Comparison of ENCODE assay signal across 5 cellular contexts in genomic region chr16:75491876-75492275, GRCh38. TPM values are rescaled to one million over a fixed set of nuclear protein-coding genes. Genes with fewer than 3 reads are reported as not detected.
DNase-seq lines count a peak whose midpoint lies in the region; ATAC-seq and TF ChIP-seq lines count a peak whose summit lies in the region.

No MANE protein-coding gene starts in this region.

- H2AFZ ChIP-seq in SK-N-SH (ENCODE audit: low read depth) = no peak overlapping the region

- no peak for ATAC-seq in HG03521 (IDR thresholded peaks at IDR 0.05; ENCODE audit: unreplicated experiment)

- peaks cover 0 to 7% of the 10 kb centered on the region in 2 experiments; a peak in 1 of 4 replicates for H3K4me1 ChIP-seq in SK-N-SH (ENCODE audit: control insufficient read depth in 1 of 2, insufficient read depth in 2 of 2, low read depth in 1 of 2, low read length in 1 of 2)

- peak; percentile 50 for DNase-seq in HPDE6-E6E7 (ENCODE audit: extremely low spot score)
- peak; percentile 92 for DNase-seq in SK-N-SH
- peak; percentile 53 to 97 (median 73) for DNase-seq in posterior cingulate gyrus
- no peak for DNase-seq in activated naive CD4-positive, alpha-beta T cell treated with anti-CD3 and anti-CD28 coated beads, Interleukin-2, amount 50 U/mL, for 16 hours

- no CpG with 5 or more reads among the region's 1 CpG for WGBS in SK-N-SH (ENCODE audit: low lambda C conversion rate)

- intact Hi-C loops in posterior cingulate gyrus (cut with DNase I) = no loop called here

- no peaks in the 10 kb centered on the region for H3K9me3 ChIP-seq in SK-N-SH

- H3K79me2 ChIP-seq in SK-N-SH (ENCODE audit: insufficient read depth) = no peaks in the 10 kb centered on the region

- no peaks in the 10 kb centered on the region for H3F3A ChIP-seq in SK-N-SH (replicated peaks; ENCODE audit: insufficient read depth)

- POLR2A ChIA-PET in SK-N-SH (lab: Yijun Ruan, JAX) = interaction anchor here (1.1 kb wide), 1 partner anchor 25 kb away, joined by 3 read pairs; no protein-coding TSS in a partner anchor

- H3K4me2 ChIP-seq in SK-N-SH = no peak overlapping the region; the same call in 1 of the 2 replicates

- TF ChIP-seq EP300 in SK-N-SH (IDR thresholded peaks at IDR 0.05; ENCODE audit: borderline replicate concordance in 1 of 2, low read depth in 1 of 2, low read length in 1 of 2) = peak in 1 of 2 experiments; percentile 62; a peak in 1 of 4 replicates

- CTCF ChIA-PET in SK-N-SH (lab: Yijun Ruan, JAX) = interaction anchor here (0.7 to 4.1 kb wide), 10 partner anchors 9 to 292 kb away, joined by 3 to 22 read pairs (median 4); partner anchors contain the start of gene TMEM170A

- no peaks in the 10 kb centered on the region for H3K36me3 ChIP-seq in SK-N-SH (replicated peaks in 1 of 2; ENCODE audit: control insufficient read depth in 1 of 2, insufficient read depth in 2 of 2, low read length in 1 of 2)

- no peaks in the 10 kb centered on the region for H3K9me2 ChIP-seq in SK-N-SH

- H3K4me3 ChIP-seq in SK-N-SH (ENCODE audit: low read depth in 2 of 2, low read length in 1 of 2) = no peak overlapping the region

- no peak overlapping the region; a peak in 1 of 4 replicates for H3K27ac ChIP-seq in SK-N-SH (ENCODE audit: low read depth in 2 of 2, low read length in 1 of 2)

- TF ChIP-seq RAD21 in SK-N-SH (IDR thresholded peaks at IDR 0.05; ENCODE audit: low read length) = peak; percentile 60

- no peaks in the 10 kb centered on the region for H3K27me3 ChIP-seq in SK-N-SH (ENCODE audit: insufficient read depth)

- TF ChIP-seq CTCF in SK-N-SH (IDR thresholded peaks at IDR 0.05) = peak; percentile 37

- H3K9ac ChIP-seq in SK-N-SH = no peak overlapping the region

- no peaks in the 10 kb centered on the region for H4K20me1 ChIP-seq in SK-N-SH (ENCODE audit: insufficient read depth)

TF ChIP-seq in SK-N-SH, 30 proteins besides CTCF, POLR2A, EP300 and RAD21 (continues in another document):
- TF ChIP-seq GABPA (IDR thresholded peaks at IDR 0.05; ENCODE audit: low read depth) (no peak), USF2 (IDR thresholded peaks at IDR 0.05; ENCODE audit: borderline replicate concordance, low read depth, low read length) (no peak), GATA2 (CRISPR knock-in tag; IDR thresholded peaks at IDR 0.05) (peak; percentile 83), TCF12 (IDR thresholded peaks at IDR 0.05) (peak; percentile 37), EZH2phosphoT487 (IDR thresholded peaks at IDR 0.05; ENCODE audit: borderline replicate concordance, low read depth) (no peak), RCOR1 (IDR thresholded peaks at IDR 0.05; ENCODE audit: low read length) (peak; percentile 60; the same call in 1 of the 2 replicates), POLR2AphosphoS5 (IDR thresholded peaks at IDR 0.05; ENCODE audit: low read depth, low read length) (no peak), CHD2 (IDR thresholded peaks at IDR 0.05; ENCODE audit: low read length, partially characterized antibody) (no peak), FOXM1 (IDR thresholded peaks at IDR 0.05; ENCODE audit: low read depth) (no peak), MXI1 (IDR thresholded peaks at IDR 0.05; ENCODE audit: low read depth, low read length) (no peak), NFIC (IDR thresholded peaks at IDR 0.05; ENCODE audit: borderline replicate concordance) (peak; percentile 21; the same call in 1 of the 2 replicates), TAF1 (IDR thresholded peaks at IDR 0.05; ENCODE audit: borderline replicate concordance, low read depth, low read length) (no peak), SMC3 (IDR thresholded peaks at IDR 0.05; ENCODE audit: low read depth, low read length) (no peak), RXRA (IDR thresholded peaks at IDR 0.05; ENCODE audit: borderline replicate concordance, low read depth) (no peak), FOXJ3 (CRISPR knock-in tag; IDR thresholded peaks at IDR 0.05) (no peak), REST (IDR thresholded peaks at IDR 0.05; ENCODE audit: low read depth, low read length) (no peak)
- TF ChIP-seq, protein P1, sequence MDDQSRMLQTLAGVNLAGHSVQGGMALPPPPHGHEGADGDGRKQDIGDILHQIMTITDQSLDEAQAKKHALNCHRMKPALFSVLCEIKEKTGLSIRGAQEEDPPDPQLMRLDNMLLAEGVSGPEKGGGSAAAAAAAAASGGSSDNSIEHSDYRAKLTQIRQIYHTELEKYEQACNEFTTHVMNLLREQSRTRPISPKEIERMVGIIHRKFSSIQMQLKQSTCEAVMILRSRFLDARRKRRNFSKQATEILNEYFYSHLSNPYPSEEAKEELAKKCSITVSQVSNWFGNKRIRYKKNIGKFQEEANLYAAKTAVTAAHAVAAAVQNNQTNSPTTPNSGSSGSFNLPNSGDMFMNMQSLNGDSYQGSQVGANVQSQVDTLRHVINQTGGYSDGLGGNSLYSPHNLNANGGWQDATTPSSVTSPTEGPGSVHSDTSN (IDR thresholded peaks at IDR 0.05) = no peak
- TF ChIP-seq, protein P2, sequence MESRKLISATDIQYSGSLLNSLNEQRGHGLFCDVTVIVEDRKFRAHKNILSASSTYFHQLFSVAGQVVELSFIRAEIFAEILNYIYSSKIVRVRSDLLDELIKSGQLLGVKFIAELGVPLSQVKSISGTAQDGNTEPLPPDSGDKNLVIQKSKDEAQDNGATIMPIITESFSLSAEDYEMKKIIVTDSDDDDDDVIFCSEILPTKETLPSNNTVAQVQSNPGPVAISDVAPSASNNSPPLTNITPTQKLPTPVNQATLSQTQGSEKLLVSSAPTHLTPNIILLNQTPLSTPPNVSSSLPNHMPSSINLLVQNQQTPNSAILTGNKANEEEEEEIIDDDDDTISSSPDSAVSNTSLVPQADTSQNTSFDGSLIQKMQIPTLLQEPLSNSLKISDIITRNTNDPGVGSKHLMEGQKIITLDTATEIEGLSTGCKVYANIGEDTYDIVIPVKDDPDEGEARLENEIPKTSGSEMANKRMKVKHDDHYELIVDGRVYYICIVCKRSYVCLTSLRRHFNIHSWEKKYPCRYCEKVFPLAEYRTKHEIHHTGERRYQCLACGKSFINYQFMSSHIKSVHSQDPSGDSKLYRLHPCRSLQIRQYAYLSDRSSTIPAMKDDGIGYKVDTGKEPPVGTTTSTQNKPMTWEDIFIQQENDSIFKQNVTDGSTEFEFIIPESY (IDR thresholded peaks at IDR 0.05; ENCODE audit: borderline replicate concordance, low read depth) = no peak
- TF ChIP-seq, protein P3, sequence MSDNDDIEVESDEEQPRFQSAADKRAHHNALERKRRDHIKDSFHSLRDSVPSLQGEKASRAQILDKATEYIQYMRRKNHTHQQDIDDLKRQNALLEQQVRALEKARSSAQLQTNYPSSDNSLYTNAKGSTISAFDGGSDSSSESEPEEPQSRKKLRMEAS (IDR thresholded peaks at IDR 0.05; ENCODE audit: low read depth) = no peak
- TF ChIP-seq, protein P4, sequence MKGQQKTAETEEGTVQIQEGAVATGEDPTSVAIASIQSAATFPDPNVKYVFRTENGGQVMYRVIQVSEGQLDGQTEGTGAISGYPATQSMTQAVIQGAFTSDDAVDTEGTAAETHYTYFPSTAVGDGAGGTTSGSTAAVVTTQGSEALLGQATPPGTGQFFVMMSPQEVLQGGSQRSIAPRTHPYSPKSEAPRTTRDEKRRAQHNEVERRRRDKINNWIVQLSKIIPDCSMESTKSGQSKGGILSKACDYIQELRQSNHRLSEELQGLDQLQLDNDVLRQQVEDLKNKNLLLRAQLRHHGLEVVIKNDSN (IDR thresholded peaks at IDR 0.05; ENCODE audit: borderline replicate concordance, low read depth) = no peak

RNA-seq across cellular contexts. Expression of gene CHST6, which starts 3.4 kb away (rescaled TPM):
- polyA plus RNA-seq in SK-N-SH (2012; rRNA removed) = 0.26 and 0.30 TPM in 2 replicates
- polyA plus RNA-seq in SK-N-SH (2012; cell fraction: cytosol; rRNA removed) = 0.17 and 0.19 TPM in 2 replicates
- 0.27 and 0.31 TPM in 2 replicates for polyA plus RNA-seq in SK-N-SH (2012; cell fraction: nucleus; rRNA removed)

RNA-seq across cellular contexts. Expression of gene TMEM170A, which starts 27.4 kb away (rescaled TPM):
- 9.2 and 11.0 TPM in 2 replicates for polyA plus RNA-seq in SK-N-SH (2012; rRNA removed)
- polyA plus RNA-seq in SK-N-SH (2012; cell fraction: cytosol; rRNA removed) = 9.3 and 10.1 TPM in 2 replicates
- polyA plus RNA-seq in SK-N-SH (2012; cell fraction: nucleus; rRNA removed) = 9.7 and 11.5 TPM in 2 replicates

RNA-seq across cellular contexts. Expression of gene CHST5, which starts 44.0 kb away (rescaled TPM):
- polyA plus RNA-seq in SK-N-SH (2012; rRNA removed) = 0.18 and 0.49 TPM in 2 replicates
- polyA plus RNA-seq in SK-N-SH (2012; cell fraction: cytosol; rRNA removed) = 0.01 and 0.10 TPM in 2 replicates
- polyA plus RNA-seq in SK-N-SH (2012; cell fraction: nucleus; rRNA removed) = 0.70 and 0.83 TPM in 2 replicates

RNA-seq across cellular contexts. Expression of gene CFDP1, which starts 58.6 kb away (rescaled TPM):
- polyA plus RNA-seq in SK-N-SH (2012; rRNA removed) = 37.9 and 46.0 TPM in 2 replicates
- 60.6 and 90.4 TPM in 2 replicates for polyA plus RNA-seq in SK-N-SH (2012; cell fraction: cytosol; rRNA removed)
- 18.4 and 20.5 TPM in 2 replicates for polyA plus RNA-seq in SK-N-SH (2012; cell fraction: nucleus; rRNA removed)
